ENCODE assay signal across 1 cellular context in the genomic region with DNA sequence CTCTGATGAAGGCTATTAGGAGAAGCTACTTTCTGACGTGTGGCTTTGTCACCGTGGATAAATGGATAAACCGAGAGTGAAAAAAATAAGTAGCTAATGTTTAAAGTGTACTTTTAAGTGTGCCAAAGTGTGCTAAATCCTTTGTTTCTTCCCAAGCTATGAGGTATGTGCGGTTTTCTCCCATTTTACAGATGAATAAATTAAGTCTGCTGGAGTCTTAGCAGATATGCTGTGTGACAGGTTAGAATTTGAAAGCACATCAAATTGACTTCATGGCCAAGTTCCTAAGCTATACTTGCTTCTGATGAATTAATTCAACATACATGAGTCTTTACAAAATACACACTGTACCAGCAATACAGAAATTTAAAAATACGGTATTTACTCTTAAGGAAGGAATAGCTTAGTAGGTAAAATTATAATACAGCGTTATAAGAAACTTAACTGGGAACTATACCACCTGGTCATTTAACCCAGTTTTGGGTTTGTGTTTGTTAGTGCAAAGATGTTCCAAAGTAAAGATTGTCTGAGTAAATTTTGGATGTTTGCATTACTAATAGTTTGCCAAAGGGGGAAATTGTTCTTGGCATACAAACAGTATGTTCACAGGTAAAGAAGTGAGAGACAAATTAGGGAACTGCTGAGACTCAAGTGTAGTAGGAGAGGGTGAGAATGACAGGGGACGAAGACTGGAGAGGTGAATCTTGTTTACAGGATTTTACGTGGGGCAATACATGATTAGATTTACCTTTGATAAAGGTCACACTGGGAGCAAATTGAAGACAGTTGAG.
TF ChIP-seq lines count a peak whose summit lies in the region.

No MANE protein-coding gene starts in this region.

TF ChIP-seq in IMR-90, 13 proteins besides CTCF, POLR2A, EP300 and RAD21 (continued from another document):
- TF ChIP-seq USF2 (IDR thresholded peaks at IDR 0.05; ENCODE audit: low read depth, low read length) = no peak
- TF ChIP-seq MAZ (IDR thresholded peaks at IDR 0.05; ENCODE audit: borderline replicate concordance, low read depth, low read length) = no peak
- no peak for TF ChIP-seq CEBPB (IDR thresholded peaks at IDR 0.05; ENCODE audit: low read depth, low read length)
- no peak for TF ChIP-seq SMC3 (IDR thresholded peaks at IDR 0.05; ENCODE audit: low read depth, low read length)
- TF ChIP-seq MXI1 (IDR thresholded peaks at IDR 0.05; ENCODE audit: borderline replicate concordance, low read depth, low read length) = no peak
- TF ChIP-seq RFX5 (IDR thresholded peaks at IDR 0.05; ENCODE audit: low read depth, low read length) = no peak
